Comparison of ENCODE assay signal across 20 cellular contexts in the genomic region with DNA sequence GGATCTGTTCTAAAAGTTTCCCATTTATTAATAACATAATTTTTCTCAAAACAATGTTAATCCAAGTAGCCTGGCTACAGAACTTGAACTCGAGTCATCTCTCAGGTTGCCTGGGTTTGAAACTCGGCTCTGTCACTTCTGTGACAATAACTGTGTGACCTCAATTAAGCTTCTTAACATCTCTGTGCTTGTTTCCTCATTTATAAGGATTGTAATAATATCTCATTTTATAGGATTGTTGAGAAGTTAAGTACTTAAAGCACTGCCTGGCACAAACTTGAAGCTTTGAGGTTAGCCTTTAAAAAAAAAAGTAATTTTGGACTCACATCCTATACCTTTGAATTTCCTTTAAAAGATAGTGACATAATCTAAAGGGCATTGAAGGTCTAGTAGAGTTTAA. TPM values are rescaled to one million over a fixed set of nuclear protein-coding genes. Genes with fewer than 3 reads are reported as not detected.
"Had no signal": no experiment of that assay in that cellular context is flagged by ENCODE, and none has a peak within 500 bp of the region (broad histone marks: within the 10 kb centered on the region; RNA-seq: fewer than 3 reads in every experiment).

No MANE protein-coding gene starts in this region.

- ATAC-seq: activated T-cell treated with anti-CD3 and anti-CD28 coated beads, Interleukin-2, amount 50 U/mL, for 72 hours; stimulated activated naive B cell treated with anti-CD40 and anti-IgM and Interleukin-4, amounts not matched to agents 10 μg/mL and 1 μg/mL and 100 μg/mL, for 72 hours; upper lobe of right lung had no signal

- H3K4me3 ChIP-seq: ascending aorta, lung, sigmoid colon had no signal

- H3K9me3 Mint-ChIP-seq: activated T-cell treated with anti-CD3 and anti-CD28 coated beads, Interleukin-2, amount 50 U/mL, for 72 hours; stimulated activated naive B cell treated with anti-CD40 and anti-IgM and Interleukin-4, amounts not matched to agents 10 μg/mL and 1 μg/mL and 100 μg/mL, for 72 hours; T-helper 1 cell treated with Interleukin-12 subunit alpha and Interleukin-12 subunit beta and Interleukin-4 antibody, amounts not matched to agents 30 μg/mL and 1 μg/mL, for 36 hours had no signal

- DNase-seq: activated CD4-positive, alpha-beta T cell treated with anti-CD3 and anti-CD28 coated beads, Interleukin-2, amount 50 U/mL, for 1 hour; activated CD4-positive, CD25-positive, alpha-beta regulatory T cell treated with anti-CD3 and anti-CD28 coated beads, Interleukin-2, amount 50 U/mL, for 72 hours; activated CD8-positive, alpha-beta memory T cell treated with anti-CD3 and anti-CD28 coated beads for 24 hours; activated CD8-positive, alpha-beta memory T cell treated with anti-CD3 and anti-CD28 coated beads, Interleukin-2, amount 50 U/mL, for 48 hours; activated effector memory CD4-positive, alpha-beta T cell treated with anti-CD3 and anti-CD28 coated beads, Interleukin-2, amount 50 U/mL, for 16 hours; activated naive CD4-positive, alpha-beta T cell treated with anti-CD3 and anti-CD28 coated beads, Interleukin-2, amount 50 U/mL, for 16 hours; activated T-cell treated with anti-CD3 and anti-CD28 coated beads, Interleukin-2, amount 50 U/mL, for 72 hours; effector CD4-positive, alpha-beta T cell; midbrain; nephron progenitor cell; nucleus accumbens; posterior cingulate gyrus; sigmoid colon; stimulated activated naive B cell treated with anti-CD40 and anti-IgM and Interleukin-4, amounts not matched to agents 10 μg/mL and 1 μg/mL and 100 μg/mL, for 72 hours; upper lobe of right lung had no signal

- H3K27ac Mint-ChIP-seq: nephron progenitor cell; T-helper 1 cell treated with Interleukin-12 subunit alpha and Interleukin-12 subunit beta and Interleukin-4 antibody, amounts not matched to agents 30 μg/mL and 1 μg/mL, for 36 hours had no signal

- H3K27ac ChIP-seq: ascending aorta, breast epithelium, esophagus muscularis mucosa, sigmoid colon, upper lobe of right lung had no signal

- H3K27me3 ChIP-seq: ascending aorta, breast epithelium, esophagus muscularis mucosa, sigmoid colon, upper lobe of right lung had no signal

- H3K36me3 ChIP-seq: breast epithelium had no signal

- H3K9me3 ChIP-seq: ascending aorta, breast epithelium, esophagus muscularis mucosa, sigmoid colon, upper lobe of right lung had no signal

- H3K4me3 Mint-ChIP-seq: nephron progenitor cell; T-helper 1 cell treated with Interleukin-12 subunit alpha and Interleukin-12 subunit beta and Interleukin-4 antibody, amounts not matched to agents 30 μg/mL and 1 μg/mL, for 36 hours had no signal

- H3K27me3 Mint-ChIP-seq: stimulated activated naive B cell treated with anti-CD40 and anti-IgM and Interleukin-4, amounts not matched to agents 10 μg/mL and 1 μg/mL and 100 μg/mL, for 72 hours had no signal

RNA-seq across cellular contexts. Expression of a gene that starts 16.3 kb away (rescaled TPM):
- total RNA-seq: ascending aorta had no signal
